ENCODE assay signal across 8 cellular contexts in the genomic region with DNA sequence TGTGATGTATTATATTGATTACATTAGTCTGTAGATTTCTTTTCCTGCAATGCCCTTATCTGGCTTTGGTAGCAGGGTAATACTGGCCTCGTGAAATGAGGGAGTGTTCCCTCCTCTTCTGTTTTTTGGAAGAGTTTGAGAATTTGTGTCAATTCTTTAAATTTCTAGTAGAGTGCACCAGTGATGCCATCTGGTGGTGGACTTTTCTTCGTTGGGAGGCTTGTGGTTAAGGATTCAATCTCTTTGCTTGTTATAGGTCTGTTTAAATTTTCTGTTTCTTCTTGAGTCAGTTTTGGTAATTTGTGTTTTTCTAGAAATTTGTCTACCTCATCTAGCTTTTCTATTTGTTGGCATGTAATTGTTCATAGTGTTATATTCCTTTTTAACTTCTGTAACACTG. TPM values are rescaled to one million over a fixed set of nuclear protein-coding genes. Genes with fewer than 3 reads are reported as not detected.
A peak's percentile ranks its signal among the peaks of the same experiment; 100 is the strongest.
DNase-seq lines count a peak whose midpoint lies in the region; ATAC-seq and TF ChIP-seq lines count a peak whose summit lies in the region.

No MANE protein-coding gene starts in this region.

- peaks cover 2% of the 10 kb centered on the region for H3K27me3 Mint-ChIP-seq in dendritic cell treated with granulocyte-macrophage colony-stimulating factor and Interleukin-4, amounts not matched to agents 40 ng/mL and 50 ng/mL, for 4 days

- H4K12ac ChIP-seq in trophoblast cell (ENCODE audit: low read depth, low read length): no peak overlapping the region

- H3K79me2 ChIP-seq in trophoblast cell (ENCODE audit: control insufficient read depth, insufficient read depth, low read length, poor library complexity): no peaks in the 10 kb centered on the region

- H2BK5ac ChIP-seq in trophoblast cell (ENCODE audit: low read depth, low read length, poor library complexity): no peak overlapping the region

- no peak for ATAC-seq in HG03139 (IDR thresholded peaks at IDR 0.05; ENCODE audit: unreplicated experiment)

- H3K27me3 ChIP-seq in Peyer's patch (no peaks in the 10 kb centered on the region), trophoblast cell (ENCODE audit: insufficient read depth, low read length) (no peaks in the 10 kb centered on the region)

- H3K18ac ChIP-seq in trophoblast cell (ENCODE audit: low read length): no peak overlapping the region

- no peak overlapping the region for H2AFZ ChIP-seq in trophoblast cell (ENCODE audit: insufficient read depth, low read length, poor library complexity)

- no peak overlapping the region for H3K4me3 Mint-ChIP-seq in dendritic cell treated with granulocyte-macrophage colony-stimulating factor and Interleukin-4, amounts not matched to agents 40 ng/mL and 50 ng/mL, for 4 days

- H3K9me3 Mint-ChIP-seq in dendritic cell treated with granulocyte-macrophage colony-stimulating factor and Interleukin-4, amounts not matched to agents 40 ng/mL and 50 ng/mL, for 4 days: no peaks in the 10 kb centered on the region

- peaks cover 37% of the 10 kb centered on the region for H3K4me1 Mint-ChIP-seq in dendritic cell treated with granulocyte-macrophage colony-stimulating factor and Interleukin-4, amounts not matched to agents 40 ng/mL and 50 ng/mL, for 4 days (ENCODE audit: low read depth)

- H3K27ac Mint-ChIP-seq in dendritic cell treated with granulocyte-macrophage colony-stimulating factor and Interleukin-4, amounts not matched to agents 40 ng/mL and 50 ng/mL, for 4 days: peak overlapping the region; percentile 20

- H2BK120ac ChIP-seq in trophoblast cell (ENCODE audit: insufficient read depth, low read length, poor library complexity): no peak overlapping the region

- no peak overlapping the region for H3K9ac ChIP-seq in trophoblast cell (ENCODE audit: low read length)

- H3K4me1 ChIP-seq in Peyer's patch (peaks cover 0 to under 1% (median 0%) of the 10 kb centered on the region in 4 donors), trophoblast cell (ENCODE audit: control insufficient read depth in 1 of 2, insufficient read depth in 2 of 2, low read length in 2 of 2) (no peaks in the 10 kb centered on the region)

- peak; percentile 45; the same call in 1 of the 2 replicates for TF ChIP-seq CTCF in GM12875 (IDR thresholded peaks at IDR 0.05; ENCODE audit: borderline replicate concordance, insufficient read depth, low read depth, low read length)
- TF ChIP-seq CTCF in Peyer's patch (IDR thresholded peaks at IDR 0.05): peak in 5 of 6 experiments; percentile 10 to 61 (median 51)

- DNase-seq in Ammon's horn (ENCODE audit: low spot score): peak; percentile 22
- DNase-seq in Peyer's patch: peak in 2 of 3 donors; percentile 29 to 52
- DNase-seq in trophoblast cell: peak; percentile 23 to 77
- no peak for DNase-seq in NCI-H187 treated with DMSO at 0.1 percent for 48 hours (lab: John Stamatoyannopoulos, UW)
- DNase-seq in NCI-H2107 (lab: John Stamatoyannopoulos, UW): no peak

- no peak overlapping the region for H3K4me2 ChIP-seq in trophoblast cell (ENCODE audit: low read length)

- H4K91ac ChIP-seq in trophoblast cell (ENCODE audit: low read depth, low read length): no peak overlapping the region

- no peak overlapping the region for H3K4me3 ChIP-seq in GM12875 (ENCODE audit: low read depth, low read length)
- H3K4me3 ChIP-seq in Peyer's patch: no peak overlapping the region
- H3K4me3 ChIP-seq in trophoblast cell (ENCODE audit: low read depth, low read length): no peak overlapping the region

- no peak overlapping the region for H3K4ac ChIP-seq in trophoblast cell (ENCODE audit: low read depth, low read length)

- no peak for TF ChIP-seq POLR2A in Peyer's patch (IDR thresholded peaks at IDR 0.05)

- WGBS in trophoblast cell (ENCODE audit: extremely low coverage, insufficient coverage, insufficient read length): no CpG with 5 or more reads among the region's 2 CpGs

- no peak overlapping the region for H4K8ac ChIP-seq in trophoblast cell (ENCODE audit: low read depth, low read length)

- no peak overlapping the region for H3K23ac ChIP-seq in trophoblast cell (ENCODE audit: low read length)

- H2BK12ac ChIP-seq in trophoblast cell (ENCODE audit: low read length): no peak overlapping the region

- intact Hi-C loops in dendritic cell treated with granulocyte-macrophage colony-stimulating factor and Interleukin-4, amounts not matched to agents 40 ng/mL and 50 ng/mL, for 4 days (cut with micrococcal nuclease): loop anchor here (5.0 kb wide), 1 partner anchor 64 kb away; a partner anchor contains a TSS

- no peaks in the 10 kb centered on the region for H3K36me3 Mint-ChIP-seq in dendritic cell treated with granulocyte-macrophage colony-stimulating factor and Interleukin-4, amounts not matched to agents 40 ng/mL and 50 ng/mL, for 4 days (ENCODE audit: low read depth)

- H3K79me1 ChIP-seq in trophoblast cell (ENCODE audit: low read length): no peaks in the 10 kb centered on the region

- H3K36me3 ChIP-seq in Peyer's patch (no peaks in the 10 kb centered on the region), trophoblast cell (ENCODE audit: control insufficient read depth in 1 of 2, insufficient read depth in 2 of 2, low read length in 2 of 2) (no peaks in the 10 kb centered on the region)

- no peak overlapping the region for H2AK5ac ChIP-seq in trophoblast cell (ENCODE audit: low read length)

- H3K9me3 ChIP-seq in Peyer's patch: no peaks in the 10 kb centered on the region
- H3K9me3 ChIP-seq in trophoblast cell (ENCODE audit: insufficient read depth, low read depth, low read length): no peaks in the 10 kb centered on the region

- no peak overlapping the region for H3K14ac ChIP-seq in trophoblast cell (ENCODE audit: low read length)

- H3K27ac ChIP-seq in Peyer's patch (no peak overlapping the region), trophoblast cell (ENCODE audit: low read depth, low read length) (no peak overlapping the region)

RNA-seq across cellular contexts. Expression of a gene that starts 18.9 kb away (rescaled TPM):
- total RNA-seq in Peyer's patch: 10 to 100 TPM in 2 of 4 donors, 1 to 10 TPM in 2; 2.8 to 36.3 (median 10.8) TPM
- 1.3 and 1.4 TPM in 2 replicates for polyA plus RNA-seq in trophoblast cell (2013)

RNA-seq across cellular contexts. Expression of a gene that starts 46.5 kb away (rescaled TPM):
- not detected for total RNA-seq in Peyer's patch
- polyA plus RNA-seq in trophoblast cell (2013): 0.07 TPM in 1 of 2 replicates, not detected in the other

Comparison
In these comparisons a context has a peak if more than half of its experiments do, and no peak if none do; other contexts are left out.
1. DNase-seq: peak in Ammon's horn (single experiment), Peyer's patch (2 of 3) and trophoblast cell (2 of 2); none in NCI-H187 treated with DMSO at 0.1 percent for 48 hours (single experiment) and NCI-H2107 (single experiment).